ENCODE assay signal across 8 cellular contexts in the genomic region with DNA sequence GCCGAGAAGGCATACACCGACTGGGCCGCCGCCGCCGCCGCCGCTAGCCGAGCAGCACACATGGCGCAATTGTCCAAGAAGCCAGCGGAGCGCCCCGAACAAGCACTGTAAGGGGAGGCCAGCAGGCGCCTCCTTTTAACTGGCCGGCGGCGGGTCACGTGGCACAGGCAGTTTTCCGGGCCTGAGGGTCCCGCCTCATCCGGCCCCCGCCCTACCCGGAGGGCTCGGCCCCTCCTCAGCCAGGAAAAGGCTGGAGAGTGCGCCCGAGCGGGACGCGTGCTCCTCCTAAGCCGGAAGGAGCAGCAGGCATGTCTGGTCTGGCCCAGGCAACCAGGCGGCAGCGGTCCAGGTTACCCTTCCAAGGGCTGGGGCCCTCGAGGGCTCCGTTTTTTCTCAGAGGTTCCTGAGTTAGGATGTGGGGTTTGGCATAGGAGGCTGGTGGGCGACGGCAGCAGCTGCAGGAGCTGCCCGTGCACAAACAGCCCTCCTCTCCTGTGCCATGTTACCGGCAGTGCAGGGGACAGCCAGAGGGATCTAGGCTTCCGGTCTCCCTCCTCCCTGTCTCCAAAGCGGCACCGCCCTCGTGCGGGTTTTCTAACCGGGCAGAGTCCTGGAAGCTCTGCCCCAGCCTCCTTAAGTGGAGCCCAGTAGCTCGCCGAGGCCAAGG. TPM values are rescaled to one million over a fixed set of nuclear protein-coding genes. Genes with fewer than 3 reads are reported as not detected.
DNase-seq lines count a peak whose midpoint lies in the region; ATAC-seq and TF ChIP-seq lines count a peak whose summit lies in the region.

Gene GPX1 (minus strand): TSS at position 137 of the 667 bp plus-strand sequence. CDS start 75 bp downstream, at position 62.

- H3K4me3 Mint-ChIP-seq in endodermal cell = peak within 1 kb of the TSS; percentile 94

- H2BK15ac ChIP-seq in mesendoderm (replicated peaks; ENCODE audit: low read depth) = no peak within 1 kb of the TSS

- H3K4me3 ChIP-seq in NT2/D1 (ENCODE audit: insufficient read length, low read depth) = peak within 1 kb of the TSS; percentile 63
- peak within 1 kb of the TSS; percentile 91 for H3K4me3 ChIP-seq in endodermal cell (ENCODE audit: low read length)
- peak within 1 kb of the TSS; percentile 83 for H3K4me3 ChIP-seq in mesendoderm (ENCODE audit: low read length)

- H3K27me3 ChIP-seq in NT2/D1 (ENCODE audit: insufficient read depth, insufficient read length) = no peaks in the 10 kb centered on the region
- H3K27me3 ChIP-seq in endodermal cell (ENCODE audit: control insufficient read depth, insufficient read depth, low read length, poor library complexity, severe bottlenecking) = no peaks in the 10 kb centered on the region
- no peaks in the 10 kb centered on the region for H3K27me3 ChIP-seq in mesendoderm (ENCODE audit: insufficient read depth, low read length, poor library complexity)

- H3K18ac ChIP-seq in mesendoderm (ENCODE audit: low read length) = peak within 1 kb of the TSS; percentile 82

- peak within 1 kb of the TSS; percentile 75 for H3K4me2 ChIP-seq in mesendoderm (ENCODE audit: low read length)

- peak; percentile 44 for ATAC-seq in GM19468 (IDR thresholded peaks at IDR 0.05; ENCODE audit: extremely low read depth, unreplicated experiment)

- H3K27me3 Mint-ChIP-seq in endodermal cell (ENCODE audit: insufficient read depth) = no peaks in the 10 kb centered on the region

- peak within 1 kb of the TSS; percentile 65 for H3K4ac ChIP-seq in mesendoderm (ENCODE audit: low read depth, low read length)

- H4K5ac ChIP-seq in mesendoderm (ENCODE audit: low read length) = no peak within 1 kb of the TSS

- H3K79me1 ChIP-seq in mesendoderm (ENCODE audit: low read length) = peaks cover 2% of the 10 kb centered on the region

- peak within 1 kb of the TSS; percentile 98 for H3K23ac ChIP-seq in mesendoderm (ENCODE audit: low read length)

- H3K9me3 ChIP-seq in NT2/D1 (ENCODE audit: insufficient read depth, low read length) (no peaks in the 10 kb centered on the region), endodermal cell (ENCODE audit: control insufficient read depth, low read length) (no peaks in the 10 kb centered on the region)

- H3K27ac ChIP-seq in endodermal cell (ENCODE audit: low read depth, low read length) (peak within 1 kb of the TSS; percentile 94), mesendoderm (ENCODE audit: low read depth, low read length) (peak within 1 kb of the TSS; percentile 100)

- peak within 1 kb of the TSS; percentile 96 for H2BK5ac ChIP-seq in mesendoderm (ENCODE audit: low read length)

- H3K79me2 ChIP-seq in mesendoderm (ENCODE audit: control insufficient read depth, insufficient read depth, low read length) = peaks cover 8% of the 10 kb centered on the region

- H3K4me1 Mint-ChIP-seq in endodermal cell = peaks cover 10% of the 10 kb centered on the region

- 1 to 5% methylated on average over 16 to 46 of the region's 46 CpGs for WGBS in endodermal cell (ENCODE audit: insufficient coverage in 1 of 2, insufficient read length in 1 of 2), 2 experiments
- no CpG with 5 or more reads among the region's 46 CpGs for WGBS in mesendoderm (ENCODE audit: extremely low coverage, insufficient coverage, low lambda C conversion rate)

- peaks cover 60% of the 10 kb centered on the region for H3K36me3 Mint-ChIP-seq in endodermal cell (ENCODE audit: low read depth)

- peak within 1 kb of the TSS; percentile 97 for H3K56ac ChIP-seq in mesendoderm (ENCODE audit: low read length)

- peaks cover 5% of the 10 kb centered on the region for H3K9me3 Mint-ChIP-seq in endodermal cell

- peak; percentile 87 for DNase-seq in CMK (ENCODE audit: low read depth)
- DNase-seq in HT1080 (ENCODE audit: low read depth) = peak; percentile 97
- DNase-seq in NT2/D1 (ENCODE audit: low read depth, low spot score) = peak; percentile 96
- DNase-seq in activated CD8-positive, alpha-beta memory T cell treated with anti-CD3 and anti-CD28 coated beads, Interleukin-2, amount 50 U/mL, for 1 hour (ENCODE audit: extremely low read depth) = peak; percentile 36
- DNase-seq in endodermal cell = peak; percentile 98
- peak; percentile 99 for DNase-seq in mesendoderm
- DNase-seq in stimulated activated CD8-positive, alpha-beta memory T cell treated with anti-CD3 and anti-CD28 coated beads, Interleukin-12 subunit alpha, Interleukin-12 subunit beta, amount 100 ng/mL, for 4 hours (ENCODE audit: low read depth) = peak; percentile 58

- no peak within 1 kb of the TSS for H2BK120ac ChIP-seq in mesendoderm (ENCODE audit: low read depth, low read length)

- H3K9ac ChIP-seq in NT2/D1 (ENCODE audit: insufficient read length, low read depth) (peak within 1 kb of the TSS; percentile 96), endodermal cell (ENCODE audit: extremely low read depth, low read length, poor library complexity, severe bottlenecking) (peak within 1 kb of the TSS; percentile 81), mesendoderm (ENCODE audit: low read length) (peak within 1 kb of the TSS; percentile 90)

- H4K8ac ChIP-seq in mesendoderm (ENCODE audit: low read depth, low read length) = peak within 1 kb of the TSS; percentile 87

- peaks cover 77% of the 10 kb centered on the region for H3K36me3 ChIP-seq in NT2/D1 (ENCODE audit: insufficient read depth, insufficient read length, low read length)
- H3K36me3 ChIP-seq in endodermal cell (ENCODE audit: control insufficient read depth, insufficient read depth, low read length) = peaks cover 61% of the 10 kb centered on the region
- peaks cover 11% of the 10 kb centered on the region for H3K36me3 ChIP-seq in mesendoderm (ENCODE audit: control insufficient read depth, insufficient read depth, low read length)

- H3K4me1 ChIP-seq in NT2/D1 (ENCODE audit: insufficient read depth, insufficient read length) = peaks cover 3% of the 10 kb centered on the region
- H3K4me1 ChIP-seq in endodermal cell (ENCODE audit: control insufficient read depth, insufficient read depth, low read length) = peaks cover 6% of the 10 kb centered on the region
- peaks cover 4% of the 10 kb centered on the region for H3K4me1 ChIP-seq in mesendoderm (ENCODE audit: control insufficient read depth, low read depth, low read length)

- H3K27ac Mint-ChIP-seq in endodermal cell = peak within 1 kb of the TSS; percentile 96

- TF ChIP-seq CTCF in endodermal cell (conservative IDR thresholded peaks at IDR 0.05) = no peak

- H2AK5ac ChIP-seq in mesendoderm (ENCODE audit: low read length) = peak within 1 kb of the TSS; percentile 48

RNA-seq across cellular contexts. Expression of gene GPX1, which starts in this region (rescaled TPM):
- total RNA-seq in HT1080 (2014; rRNA removed; shearing (Covaris generic)) = 711 and 766 TPM in 2 replicates
- 511 and 624 TPM in 2 replicates for polyA plus RNA-seq in HT1080 (2015; cell fraction: cytosol; rRNA removed)
- polyA plus RNA-seq in HT1080 (2015; cell fraction: nucleus; rRNA removed) = 152 and 173 TPM in 2 replicates
- 100 to 1,000 TPM; 178 to 195 TPM for total RNA-seq in endodermal cell
- 137 TPM for polyA plus RNA-seq in endodermal cell (2013, experiment 1 of 2)
- polyA plus RNA-seq in endodermal cell (2013, experiment 2 of 2) = 132 TPM
- 252 TPM for polyA plus RNA-seq in mesendoderm (2013, experiment 1 of 2)
- 250 TPM for polyA plus RNA-seq in mesendoderm (2013, experiment 2 of 2)

Comparison
In these comparisons a context has a peak if more than half of its experiments do, and no peak if none do; other contexts are left out.
1. Peak in every context shown above with its lines: DNase-seq, ATAC-seq, H3K4me3 ChIP-seq and H3K27ac ChIP-seq.
2. DNase-seq: peak in every context shown above with its lines; median percentile 99 in mesendoderm; 98 in endodermal cell; 97 in HT1080; 96 in NT2/D1; 87 in CMK; 58 in stimulated activated CD8-positive, alpha-beta memory T cell treated with anti-CD3 and anti-CD28 coated beads, Interleukin-12 subunit alpha, Interleukin-12 subunit beta, amount 100 ng/mL, for 4 hours; 36 in activated CD8-positive, alpha-beta memory T cell treated with anti-CD3 and anti-CD28 coated beads, Interleukin-2, amount 50 U/mL, for 1 hour.